In genomic region chr1:234656981-234657651, GRCh38 we compare ENCODE assay signal across 8 cellular contexts. TPM values are rescaled to one million over a fixed set of nuclear protein-coding genes. Genes with fewer than 3 reads are reported as not detected.
DNase-seq lines count a peak whose midpoint lies in the region; TF ChIP-seq lines count a peak whose summit lies in the region.

No MANE protein-coding gene starts in this region.

- H3K27ac Mint-ChIP-seq in glutamatergic neuron (ENCODE audit: unreplicated experiment) = no peak overlapping the region

- peaks cover 5% of the 10 kb centered on the region for H3K27me3 Mint-ChIP-seq in glutamatergic neuron (ENCODE audit: unreplicated experiment)

- H3K36me3 Mint-ChIP-seq in glutamatergic neuron (ENCODE audit: unreplicated experiment) = peaks cover 5% of the 10 kb centered on the region

- TF ChIP-seq CTCF in GM12864 (IDR thresholded peaks at IDR 0.05; ENCODE audit: low read depth, low read length, missing control alignments) = no peak
- no peak for TF ChIP-seq CTCF in choroid plexus epithelial cell (conservative IDR thresholded peaks at IDR 0.05; ENCODE audit: low read depth, low read length)
- no peak for TF ChIP-seq CTCF in glutamatergic neuron (IDR thresholded peaks at IDR 0.05; ENCODE audit: partially characterized antibody, unreplicated experiment)

- H3K9me3 Mint-ChIP-seq in glutamatergic neuron (ENCODE audit: unreplicated experiment) = no peaks in the 10 kb centered on the region

- no peak overlapping the region for H3K4me3 Mint-ChIP-seq in glutamatergic neuron (ENCODE audit: unreplicated experiment)

- no peak overlapping the region for H3K4me3 ChIP-seq in GM12864 (ENCODE audit: low read depth, low read length)
- no peak overlapping the region for H3K4me3 ChIP-seq in choroid plexus epithelial cell (ENCODE audit: low read depth, low read length)

- no peaks in the 10 kb centered on the region for H3K4me1 Mint-ChIP-seq in glutamatergic neuron (ENCODE audit: low read depth, unreplicated experiment)

- DNase-seq in A172 (ENCODE audit: low spot score) (peak; percentile 100), GM12864 (ENCODE audit: low read depth) (peak; percentile 16), NCI-H69 (lab: John Stamatoyannopoulos, UW) (peak; percentile 60), choroid plexus epithelial cell (ENCODE audit: low read depth) (peak; percentile 89), mucosa of gallbladder (ENCODE audit: low spot score) (peak; percentile 45), occipital lobe (lab: John Stamatoyannopoulos, UW) (no peak), glutamatergic neuron (no peak)
- no peak for DNase-seq in effector CD4-positive, alpha-beta T cell

RNA-seq across cellular contexts. Expression of gene IRF2BP2, which starts 47.1 kb away (rescaled TPM):
- 50.8 and 51.3 TPM in 2 replicates for total RNA-seq in A172 (2014; rRNA removed; shearing (Covaris generic))
- total RNA-seq in mucosa of gallbladder (231 TPM), occipital lobe (140 TPM), glutamatergic neuron (ENCODE audit: unreplicated experiment) (199 TPM)

Comparison
In these comparisons a context has a peak if more than half of its experiments do, and no peak if none do; other contexts are left out.
1. DNase-seq: peak in A172 (single experiment), GM12864 (single experiment), NCI-H69 (single experiment), choroid plexus epithelial cell (single experiment) and mucosa of gallbladder (single experiment); none in occipital lobe (single experiment), glutamatergic neuron (single experiment) and effector CD4-positive, alpha-beta T cell (single experiment).